ENCODE assay signal across 28 cellular contexts in the genomic region with DNA sequence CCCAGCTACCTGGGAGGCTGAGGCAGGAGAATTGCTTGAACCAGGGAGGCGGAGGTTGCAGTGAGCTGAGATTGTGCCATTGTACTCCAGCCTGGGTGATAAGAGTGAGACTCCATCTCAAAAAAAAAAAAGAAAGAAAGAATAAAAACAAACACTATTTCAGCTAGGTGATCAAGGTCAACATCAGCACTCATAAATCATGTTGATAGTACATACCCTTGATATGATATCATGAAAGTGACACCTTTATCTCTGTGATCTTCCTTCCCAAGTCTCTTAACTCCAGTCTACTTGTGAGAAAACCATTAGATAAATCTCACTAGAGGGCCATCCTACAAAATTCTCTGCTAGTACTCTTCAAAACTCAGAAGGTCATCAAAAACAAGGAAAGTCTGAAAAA.
"Had no signal": no experiment of that assay in that cellular context is flagged by ENCODE, and none has a peak within 500 bp of the region (broad histone marks: within the 10 kb centered on the region; RNA-seq: fewer than 3 reads in every experiment).

No MANE protein-coding gene starts in this region.

- H3K27me3 ChIP-seq: left lung, neutrophil, right atrium auricular region, right lobe of liver, suprapubic skin, tibial artery, uterus had no signal

- H3K4me1 ChIP-seq: neural progenitor cell, right atrium auricular region, right lobe of liver, tibial artery, uterus had no signal

- H3K27me3 Mint-ChIP-seq: stimulated activated memory B cell treated with anti-CD40 and anti-IgM and Interleukin-4, amounts not matched to agents 10 μg/mL and 1 μg/mL and 100 μg/mL, for 72 hours had no signal

- H3K36me3 ChIP-seq: left lung, neural progenitor cell, neutrophil, right lobe of liver, suprapubic skin, thoracic aorta, tibial artery, uterus had no signal

- H3K27ac Mint-ChIP-seq: immature natural killer cell; naive thymus-derived CD8-positive, alpha-beta T cell; nephron progenitor cell; neural progenitor cell; progenitor cell of endocrine pancreas; stimulated activated memory B cell treated with anti-CD40 and anti-IgM and Interleukin-4, amounts not matched to agents 10 μg/mL and 1 μg/mL and 100 μg/mL, for 72 hours had no signal

- ATAC-seq: left colon; left lung; lower lobe of right lung; naive thymus-derived CD8-positive, alpha-beta T cell; right lobe of liver; stimulated activated memory B cell treated with anti-CD40 and anti-IgM and Interleukin-4, amounts not matched to agents 10 μg/mL and 1 μg/mL and 100 μg/mL, for 72 hours had no signal

- H3K9me3 ChIP-seq: left lung, lower lobe of right lung, neutrophil, right atrium auricular region, right lobe of liver, suprapubic skin, thoracic aorta, tibial artery, uterus had no signal

- H3K4me3 Mint-ChIP-seq: immature natural killer cell; naive thymus-derived CD8-positive, alpha-beta T cell; nephron progenitor cell; neural progenitor cell; stimulated activated memory B cell treated with anti-CD40 and anti-IgM and Interleukin-4, amounts not matched to agents 10 μg/mL and 1 μg/mL and 100 μg/mL, for 72 hours had no signal

- H3K4me3 ChIP-seq: left lung, lower lobe of right lung, neural progenitor cell, right atrium auricular region, right lobe of liver, smooth muscle cell, suprapubic skin, thoracic aorta, tibial artery, uterus had no signal

- H3K27ac ChIP-seq: left lung, lower lobe of right lung, neural progenitor cell, neutrophil, right atrium auricular region, right lobe of liver, thoracic aorta, tibial artery, uterus had no signal

- H3K9me3 Mint-ChIP-seq: immature natural killer cell; naive thymus-derived CD8-positive, alpha-beta T cell; nephron progenitor cell; neural progenitor cell; stimulated activated memory B cell treated with anti-CD40 and anti-IgM and Interleukin-4, amounts not matched to agents 10 μg/mL and 1 μg/mL and 100 μg/mL, for 72 hours had no signal

- H3K36me3 Mint-ChIP-seq: immature natural killer cell; neural progenitor cell; stimulated activated memory B cell treated with anti-CD40 and anti-IgM and Interleukin-4, amounts not matched to agents 10 μg/mL and 1 μg/mL and 100 μg/mL, for 72 hours had no signal

- H3K9ac ChIP-seq: neural progenitor cell had no signal

- DNase-seq: hypothalamus; immature natural killer cell; kidney; left colon; left lung; lower lobe of right lung; mammary epithelial cell; mesenchymal stem cell; naive thymus-derived CD8-positive, alpha-beta T cell; nephron progenitor cell; occipital lobe; right lobe of liver; stimulated activated CD4-positive, alpha-beta T cell treated with anti-CD3 and anti-CD28 coated beads, Interleukin-1b, Interleukin-23, amount 100 ng/mL, for 48 hours; stimulated activated CD4-positive, alpha-beta T cell treated with anti-CD3 and anti-CD28 coated beads, Interleukin-2, amount 100 ng/mL, for 48 hours; stimulated activated CD4-positive, alpha-beta T cell treated with anti-CD3 and anti-CD28 coated beads, Interleukin-4, amount 100 ng/mL, for 4 hours; stimulated activated CD8-positive, alpha-beta memory T cell treated with anti-CD3 and anti-CD28 coated beads, Interleukin-4, amount 100 ng/mL, for 48 hours; stimulated activated naive CD4-positive, alpha-beta T cell treated with Interleukin-2 at 50 U/mL for 16 hours; tibial artery; trophoblast cell; uterus had no signal
